ENCODE assay signal across 1 cellular context in the genomic region with DNA sequence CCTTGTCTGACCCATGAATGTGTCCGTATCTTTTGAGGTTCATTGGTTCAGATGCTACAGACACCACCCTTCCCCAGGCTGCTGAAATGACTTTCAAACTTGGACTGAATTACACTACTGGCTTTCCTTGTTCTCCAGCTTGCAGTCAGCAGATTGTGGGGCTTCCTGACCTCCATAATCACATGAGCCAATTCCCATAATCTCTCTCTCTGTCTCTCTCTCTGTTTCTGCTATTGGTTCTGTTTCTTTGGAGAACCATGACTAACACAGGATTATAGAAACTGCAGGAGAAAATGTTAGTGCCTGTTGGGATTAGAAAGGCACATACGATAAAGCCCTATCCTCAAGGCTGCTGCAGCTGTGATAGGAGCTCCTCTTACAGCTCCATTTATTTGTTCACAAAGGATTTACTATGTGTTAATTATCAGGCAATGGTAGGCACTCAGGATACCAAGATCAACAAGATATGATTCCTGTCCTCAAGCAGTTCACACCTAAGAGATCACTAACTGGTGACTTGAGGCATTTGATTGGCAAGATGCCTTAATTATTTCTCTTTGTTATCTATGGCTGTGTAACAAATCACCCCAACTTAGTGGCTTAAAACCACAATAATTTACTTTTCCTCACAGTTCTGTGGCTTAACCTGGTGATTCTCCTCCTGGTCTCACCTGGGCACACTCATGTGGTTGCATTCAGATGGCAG.
TF ChIP-seq lines count a peak whose summit lies in the region.

No MANE protein-coding gene starts in this region.

TF ChIP-seq in GM23338, 12 proteins besides CTCF, POLR2A, EP300 and RAD21:
- TF ChIP-seq POLR2AphosphoS5 (IDR thresholded peaks at IDR 0.05; ENCODE audit: low read depth) (no peak), EZH2phosphoT487 (IDR thresholded peaks at IDR 0.05; ENCODE audit: unreplicated experiment) (no peak), CREB1 (CRISPR knock-in tag; IDR thresholded peaks at IDR 0.05; ENCODE audit: low read depth) (no peak), JUNB (IDR thresholded peaks at IDR 0.05; ENCODE audit: unreplicated experiment) (no peak), NANOG (IDR thresholded peaks at IDR 0.05; ENCODE audit: borderline replicate concordance) (no peak), STAT1 (IDR thresholded peaks at IDR 0.05; ENCODE audit: unreplicated experiment) (no peak)
- TF ChIP-seq, protein P1, sequence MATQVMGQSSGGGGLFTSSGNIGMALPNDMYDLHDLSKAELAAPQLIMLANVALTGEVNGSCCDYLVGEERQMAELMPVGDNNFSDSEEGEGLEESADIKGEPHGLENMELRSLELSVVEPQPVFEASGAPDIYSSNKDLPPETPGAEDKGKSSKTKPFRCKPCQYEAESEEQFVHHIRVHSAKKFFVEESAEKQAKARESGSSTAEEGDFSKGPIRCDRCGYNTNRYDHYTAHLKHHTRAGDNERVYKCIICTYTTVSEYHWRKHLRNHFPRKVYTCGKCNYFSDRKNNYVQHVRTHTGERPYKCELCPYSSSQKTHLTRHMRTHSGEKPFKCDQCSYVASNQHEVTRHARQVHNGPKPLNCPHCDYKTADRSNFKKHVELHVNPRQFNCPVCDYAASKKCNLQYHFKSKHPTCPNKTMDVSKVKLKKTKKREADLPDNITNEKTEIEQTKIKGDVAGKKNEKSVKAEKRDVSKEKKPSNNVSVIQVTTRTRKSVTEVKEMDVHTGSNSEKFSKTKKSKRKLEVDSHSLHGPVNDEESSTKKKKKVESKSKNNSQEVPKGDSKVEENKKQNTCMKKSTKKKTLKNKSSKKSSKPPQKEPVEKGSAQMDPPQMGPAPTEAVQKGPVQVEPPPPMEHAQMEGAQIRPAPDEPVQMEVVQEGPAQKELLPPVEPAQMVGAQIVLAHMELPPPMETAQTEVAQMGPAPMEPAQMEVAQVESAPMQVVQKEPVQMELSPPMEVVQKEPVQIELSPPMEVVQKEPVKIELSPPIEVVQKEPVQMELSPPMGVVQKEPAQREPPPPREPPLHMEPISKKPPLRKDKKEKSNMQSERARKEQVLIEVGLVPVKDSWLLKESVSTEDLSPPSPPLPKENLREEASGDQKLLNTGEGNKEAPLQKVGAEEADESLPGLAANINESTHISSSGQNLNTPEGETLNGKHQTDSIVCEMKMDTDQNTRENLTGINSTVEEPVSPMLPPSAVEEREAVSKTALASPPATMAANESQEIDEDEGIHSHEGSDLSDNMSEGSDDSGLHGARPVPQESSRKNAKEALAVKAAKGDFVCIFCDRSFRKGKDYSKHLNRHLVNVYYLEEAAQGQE (IDR thresholded peaks at IDR 0.05; ENCODE audit: unreplicated experiment): no peak
